In the genomic region with DNA sequence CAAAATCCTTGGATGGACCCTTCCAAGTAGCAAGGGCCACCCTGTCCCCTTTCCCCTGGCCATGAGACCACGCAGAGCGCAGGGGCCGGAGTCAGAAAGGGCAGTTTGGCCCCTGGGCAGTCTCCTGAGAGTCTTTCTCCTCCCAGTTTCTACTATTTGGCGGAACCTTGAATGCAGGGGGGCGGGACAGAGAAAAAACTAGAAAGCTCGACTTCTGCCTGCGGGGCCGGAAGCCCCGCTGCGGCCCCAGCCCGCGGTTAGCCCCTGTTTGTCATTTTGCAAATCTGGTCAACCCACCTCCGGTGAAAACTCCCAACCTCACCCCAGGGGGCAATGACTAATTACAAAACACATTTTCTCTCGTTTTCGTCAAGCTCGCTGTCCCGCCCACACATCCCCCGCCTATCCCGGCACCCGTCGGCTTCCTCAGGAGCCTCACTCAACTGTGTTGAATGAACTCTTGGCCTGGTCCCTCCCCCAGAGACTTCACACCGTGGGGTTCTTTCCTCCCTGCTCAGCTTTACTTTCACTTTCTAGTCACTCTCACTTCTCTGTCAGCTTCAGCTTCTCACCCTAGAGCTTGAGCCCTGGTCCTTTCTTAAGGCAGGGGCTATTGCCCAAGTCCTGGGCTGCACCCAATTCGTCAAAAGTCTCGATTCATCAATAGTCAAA, we compare ENCODE assay signal across 1 cellular context.
TF ChIP-seq lines count a peak whose summit lies in the region.

No MANE protein-coding gene starts in this region.

TF ChIP-seq in HEK293, 187 proteins besides CTCF, POLR2A, EP300 and RAD21 (continued from another document):
- TF ChIP-seq, protein P1, sequence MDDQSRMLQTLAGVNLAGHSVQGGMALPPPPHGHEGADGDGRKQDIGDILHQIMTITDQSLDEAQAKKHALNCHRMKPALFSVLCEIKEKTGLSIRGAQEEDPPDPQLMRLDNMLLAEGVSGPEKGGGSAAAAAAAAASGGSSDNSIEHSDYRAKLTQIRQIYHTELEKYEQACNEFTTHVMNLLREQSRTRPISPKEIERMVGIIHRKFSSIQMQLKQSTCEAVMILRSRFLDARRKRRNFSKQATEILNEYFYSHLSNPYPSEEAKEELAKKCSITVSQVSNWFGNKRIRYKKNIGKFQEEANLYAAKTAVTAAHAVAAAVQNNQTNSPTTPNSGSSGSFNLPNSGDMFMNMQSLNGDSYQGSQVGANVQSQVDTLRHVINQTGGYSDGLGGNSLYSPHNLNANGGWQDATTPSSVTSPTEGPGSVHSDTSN (CRISPR knock-in tag; IDR thresholded peaks at IDR 0.05): no peak
- TF ChIP-seq ZNF140 (tag by site-specific recombination; IDR thresholded peaks at IDR 0.05) (no peak), ZNF626 (tag by site-specific recombination; IDR thresholded peaks at IDR 0.05) (no peak), ZNF23 (tag by site-specific recombination; IDR thresholded peaks at IDR 0.05; ENCODE audit: borderline replicate concordance) (no peak), KLF10 (tag by site-specific recombination; IDR thresholded peaks at IDR 0.05) (peak; percentile 53)
- TF ChIP-seq, protein P2, sequence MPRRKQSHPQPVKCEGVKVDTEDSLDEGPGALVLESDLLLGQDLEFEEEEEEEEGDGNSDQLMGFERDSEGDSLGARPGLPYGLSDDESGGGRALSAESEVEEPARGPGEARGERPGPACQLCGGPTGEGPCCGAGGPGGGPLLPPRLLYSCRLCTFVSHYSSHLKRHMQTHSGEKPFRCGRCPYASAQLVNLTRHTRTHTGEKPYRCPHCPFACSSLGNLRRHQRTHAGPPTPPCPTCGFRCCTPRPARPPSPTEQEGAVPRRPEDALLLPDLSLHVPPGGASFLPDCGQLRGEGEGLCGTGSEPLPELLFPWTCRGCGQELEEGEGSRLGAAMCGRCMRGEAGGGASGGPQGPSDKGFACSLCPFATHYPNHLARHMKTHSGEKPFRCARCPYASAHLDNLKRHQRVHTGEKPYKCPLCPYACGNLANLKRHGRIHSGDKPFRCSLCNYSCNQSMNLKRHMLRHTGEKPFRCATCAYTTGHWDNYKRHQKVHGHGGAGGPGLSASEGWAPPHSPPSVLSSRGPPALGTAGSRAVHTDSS (tag by site-specific recombination; IDR thresholded peaks at IDR 0.05): no peak
